Comparison of ENCODE assay signal across 8 cellular contexts in the genomic region with DNA sequence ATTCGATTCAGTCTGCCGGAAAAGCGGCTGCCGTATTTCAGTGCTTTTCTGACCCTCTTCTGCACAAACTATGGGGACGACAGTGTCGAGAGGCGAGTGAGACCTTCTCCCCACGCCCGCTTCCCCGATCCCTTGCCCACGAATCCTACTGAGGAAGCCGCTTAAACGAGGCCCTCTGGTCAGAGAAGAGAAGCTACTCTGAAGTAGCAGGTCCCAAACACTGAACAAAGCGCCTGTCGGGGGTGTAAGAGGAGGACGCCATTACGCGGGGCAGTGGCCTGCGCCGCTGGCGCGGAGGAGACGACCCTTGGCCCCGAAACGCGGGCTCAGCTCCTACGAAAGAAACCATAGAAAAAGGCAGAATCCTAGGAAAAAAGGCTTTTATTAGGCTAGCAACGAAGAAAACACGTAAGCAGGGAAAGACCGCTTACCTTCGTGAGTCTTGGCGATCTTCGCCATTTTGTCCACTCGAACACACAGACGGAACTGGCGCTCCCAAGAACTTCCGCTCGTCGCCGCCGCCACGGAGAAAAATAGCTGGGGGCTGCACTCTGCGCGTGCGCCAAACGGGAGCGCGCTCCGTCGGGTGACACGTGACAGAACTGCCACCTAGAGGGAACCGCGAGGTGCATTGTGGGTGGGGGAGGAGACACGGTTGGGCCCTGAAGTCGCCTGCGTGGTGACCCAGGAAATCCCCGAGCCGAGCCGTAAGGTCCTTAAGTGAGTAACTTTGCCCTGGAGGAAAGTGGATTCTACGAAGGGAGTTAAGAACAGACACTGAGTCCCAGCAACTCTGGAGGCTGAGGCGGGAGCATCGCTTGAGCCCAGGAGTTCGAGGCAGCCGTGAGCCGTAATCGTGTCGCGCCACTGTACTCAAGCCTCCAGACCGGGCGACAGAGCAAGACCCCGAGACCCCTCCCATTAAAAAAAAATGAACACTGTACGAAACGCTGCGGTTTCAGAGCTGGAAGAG. TPM values are rescaled to one million over a fixed set of nuclear protein-coding genes. Genes with fewer than 3 reads are reported as not detected.
DNase-seq lines count a peak whose midpoint lies in the region; ATAC-seq and TF ChIP-seq lines count a peak whose summit lies in the region.

Gene SF3B1 (minus strand): TSS at position 488 of the 973 bp plus-strand sequence. CDS start 29 bp downstream, at position 459.

- no peaks in the 10 kb centered on the region for H3K27me3 Mint-ChIP-seq in T-helper 2 cell treated with Interferon-gamma antibody and Interleukin-4, amounts not matched to agents 5 μg/mL and 100 μg/mL, for 36 hours (ENCODE audit: low read depth)

- DNase-seq in NCI-H1930 (lab: John Stamatoyannopoulos, UW) (peak; percentile 94 to 95), ascending aorta (ENCODE audit: low spot score in 2 of 2) (peak; percentile 94 to 99), right cardiac atrium (peak; percentile 98 to 99 (median 99)), pulmonary artery endothelial cell (ENCODE audit: low read depth, low spot score) (peak; percentile 84), uterus (peak; percentile 97 to 99)
- DNase-seq in T-helper 2 cell treated with Interferon-gamma antibody and Interleukin-4, amounts not matched to agents 5 μg/mL and 100 μg/mL, for 36 hours (ENCODE audit: low spot score): peak; percentile 100

- H3K9me3 Mint-ChIP-seq in T-helper 2 cell treated with Interferon-gamma antibody and Interleukin-4, amounts not matched to agents 5 μg/mL and 100 μg/mL, for 36 hours: no peaks in the 10 kb centered on the region

- under 1% methylated on average over 74 of the region's 74 CpGs for WGBS in right cardiac atrium

- H3K27ac ChIP-seq in ascending aorta: peak within 1 kb of the TSS; percentile 96 to 99
- peak within 1 kb of the TSS; percentile 99 for H3K27ac ChIP-seq in right cardiac atrium (ENCODE audit: low read length)
- peak within 1 kb of the TSS; percentile 96 to 97 for H3K27ac ChIP-seq in uterus

- peak; percentile 93 for ATAC-seq in GM18502 (IDR thresholded peaks at IDR 0.05; ENCODE audit: poor library complexity, unreplicated experiment)
- ATAC-seq in HG02970 (IDR thresholded peaks at IDR 0.05; ENCODE audit: low FRiP score, unreplicated experiment): peak; percentile 94
- ATAC-seq in right cardiac atrium: peak; percentile 97 to 98

- peak within 1 kb of the TSS; percentile 94 for H3K4me3 Mint-ChIP-seq in T-helper 2 cell treated with Interferon-gamma antibody and Interleukin-4, amounts not matched to agents 5 μg/mL and 100 μg/mL, for 36 hours

- intact Hi-C loops in ascending aorta (cut with DNase I): loop anchor here (1.0 to 10.0 kb wide), 7 partner anchors 18 to 800 kb away; partner anchors contain the start of genes ANKRD44, CCDC150, COQ10B and HSPE1
- intact Hi-C loops in right cardiac atrium (cut with DNase I): no loop called here
- intact Hi-C loops in uterus (cut with DNase I; ENCODE audit: low total_unique reads): loop anchor here (10.0 kb wide), 1 partner anchor 60 kb away; the partner anchor contains the start of gene HSPD1

- H3K27me3 ChIP-seq in ascending aorta: no peaks in the 10 kb centered on the region
- H3K27me3 ChIP-seq in right cardiac atrium (ENCODE audit: control insufficient read depth, insufficient read depth): no peaks in the 10 kb centered on the region
- H3K27me3 ChIP-seq in uterus: no peaks in the 10 kb centered on the region

- peaks cover 39% of the 10 kb centered on the region for H3K4me1 Mint-ChIP-seq in T-helper 2 cell treated with Interferon-gamma antibody and Interleukin-4, amounts not matched to agents 5 μg/mL and 100 μg/mL, for 36 hours (ENCODE audit: low read depth)

- H3K36me3 Mint-ChIP-seq in T-helper 2 cell treated with Interferon-gamma antibody and Interleukin-4, amounts not matched to agents 5 μg/mL and 100 μg/mL, for 36 hours (ENCODE audit: low read depth): peaks cover 22% of the 10 kb centered on the region

- peaks cover 0 to 29% of the 10 kb centered on the region in 2 donors for H3K4me1 ChIP-seq in ascending aorta
- peaks cover 8% of the 10 kb centered on the region for H3K4me1 ChIP-seq in right cardiac atrium (ENCODE audit: control insufficient read depth, insufficient read depth, low read length)
- peaks cover 0 to 9% of the 10 kb centered on the region in 2 donors for H3K4me1 ChIP-seq in uterus

- H3K27ac Mint-ChIP-seq in T-helper 2 cell treated with Interferon-gamma antibody and Interleukin-4, amounts not matched to agents 5 μg/mL and 100 μg/mL, for 36 hours: peak within 1 kb of the TSS; percentile 100

- peak; percentile 92 to 98 for TF ChIP-seq POLR2A in uterus (IDR thresholded peaks at IDR 0.05)

- H3K36me3 ChIP-seq in ascending aorta (no peaks in the 10 kb centered on the region), uterus (no peaks in the 10 kb centered on the region)

- H3K4me3 ChIP-seq in ascending aorta (peak within 1 kb of the TSS; percentile 87 to 100), right cardiac atrium (ENCODE audit: low read length) (peak within 1 kb of the TSS; percentile 98), uterus (peak within 1 kb of the TSS; percentile 73 to 95)

- H3K9me3 ChIP-seq in ascending aorta (no peaks in the 10 kb centered on the region), right cardiac atrium (ENCODE audit: control insufficient read depth, low read length) (no peaks in the 10 kb centered on the region), uterus (no peaks in the 10 kb centered on the region)

- TF ChIP-seq CTCF in ascending aorta (IDR thresholded peaks at IDR 0.05) (no peak), uterus (IDR thresholded peaks at IDR 0.05) (peak in 2 of 4 experiments; percentile 3 to 13)

RNA-seq across cellular contexts. Expression of gene SF3B1, which starts in this region (rescaled TPM):
- total RNA-seq in ascending aorta (88.6 TPM), right cardiac atrium (100 to 1,000 TPM; 148 to 182 (median 165) TPM), pulmonary artery endothelial cell (162 and 212 TPM in 2 replicates), uterus (1,000 to 10,000 TPM in 1 of 4 donors, 100 to 1,000 TPM in 3; 356 to 1,013 (median 641) TPM)
- polyA plus RNA-seq in right cardiac atrium: 166 TPM

Comparison
In these comparisons a context has a peak if more than half of its experiments do, and no peak if none do; other contexts are left out.
1. Peak in every context shown above with its lines: DNase-seq, ATAC-seq, H3K4me3 ChIP-seq and H3K27ac ChIP-seq.
2. intact Hi-C loops: an anchor here in ascending aorta (1.0 to 10.0 kb wide) and uterus (10.0 kb wide); none called in right cardiac atrium.